ENCODE assay signal across 1 cellular context in the genomic region with DNA sequence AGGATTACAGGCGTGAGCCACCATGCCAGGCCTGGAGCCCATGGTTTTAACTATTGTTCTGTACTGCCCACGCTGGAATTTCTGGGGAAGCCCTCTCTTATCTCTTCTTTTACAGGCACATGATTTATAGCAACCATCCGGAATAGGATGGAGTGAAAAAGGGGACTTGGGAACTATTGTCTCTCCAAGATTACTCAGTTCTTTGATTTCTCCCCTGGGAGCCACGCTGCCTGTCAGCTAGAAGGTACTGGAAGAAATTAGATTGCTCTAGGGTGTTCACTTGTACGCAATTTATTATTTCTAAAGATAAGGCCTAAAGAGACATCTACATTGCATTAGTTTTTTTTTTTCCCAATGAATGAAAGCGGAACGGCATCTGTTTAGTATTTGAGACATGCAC.
TF ChIP-seq lines count a peak whose summit lies in the region.

No MANE protein-coding gene starts in this region.

TF ChIP-seq in K562, 482 proteins besides CTCF, POLR2A, EP300 and RAD21 (continued from another document):
- no peak for TF ChIP-seq HNRNPLL (IDR thresholded peaks at IDR 0.05; ENCODE audit: low read depth, low read length, poor library complexity, severe bottlenecking)
- TF ChIP-seq EGR1 (conservative IDR thresholded peaks at IDR 0.05), result peak; percentile 48
- no peak for TF ChIP-seq ZNF143 (CRISPR knock-in tag; IDR thresholded peaks at IDR 0.05)
- TF ChIP-seq SOX6 (IDR thresholded peaks at IDR 0.05), result peak; percentile 82
- TF ChIP-seq, protein P1, sequence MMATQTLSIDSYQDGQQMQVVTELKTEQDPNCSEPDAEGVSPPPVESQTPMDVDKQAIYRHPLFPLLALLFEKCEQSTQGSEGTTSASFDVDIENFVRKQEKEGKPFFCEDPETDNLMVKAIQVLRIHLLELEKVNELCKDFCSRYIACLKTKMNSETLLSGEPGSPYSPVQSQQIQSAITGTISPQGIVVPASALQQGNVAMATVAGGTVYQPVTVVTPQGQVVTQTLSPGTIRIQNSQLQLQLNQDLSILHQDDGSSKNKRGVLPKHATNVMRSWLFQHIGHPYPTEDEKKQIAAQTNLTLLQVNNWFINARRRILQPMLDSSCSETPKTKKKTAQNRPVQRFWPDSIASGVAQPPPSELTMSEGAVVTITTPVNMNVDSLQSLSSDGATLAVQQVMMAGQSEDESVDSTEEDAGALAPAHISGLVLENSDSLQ (IDR thresholded peaks at IDR 0.05), result peak; percentile 61
- TF ChIP-seq TSC22D4 (tag; IDR thresholded peaks at IDR 0.05), result no peak
- no peak for TF ChIP-seq WHSC1 (IDR thresholded peaks at IDR 0.05; ENCODE audit: low read length)
- no peak for TF ChIP-seq ZNF316 (IDR thresholded peaks at IDR 0.05)
- no peak for TF ChIP-seq TOE1 (IDR thresholded peaks at IDR 0.05; ENCODE audit: borderline replicate concordance)
- no peak for TF ChIP-seq TOE1 (CRISPR knock-in tag; IDR thresholded peaks at IDR 0.05; ENCODE audit: borderline replicate concordance, low read depth)
- TF ChIP-seq POLR2B (IDR thresholded peaks at IDR 0.05; ENCODE audit: low read depth, partially characterized antibody), result no peak
- TF ChIP-seq POU5F1 (IDR thresholded peaks at IDR 0.05; ENCODE audit: borderline replicate concordance, low read depth, low read length, partially characterized antibody), result no peak
TF ChIP-seq in K562: peak in this region for 6.
